ENCODE assay signal across 13 cellular contexts in genomic region chr2:84912984-84913383, GRCh38.
"Had no signal": no experiment of that assay in that cellular context is flagged by ENCODE, and none has a peak within 500 bp of the region (broad histone marks: within the 10 kb centered on the region; RNA-seq: fewer than 3 reads in every experiment).

No MANE protein-coding gene starts in this region.

- H3K27me3 ChIP-seq: gastrocnemius medialis, neural progenitor cell, ovary, right lobe of liver had no signal

- H3K4me3 ChIP-seq: coronary artery, gastrocnemius medialis, left ventricle myocardium inferior, lower lobe of right lung, neural progenitor cell, ovary, right lobe of liver had no signal

- H3K27ac ChIP-seq: coronary artery, gastrocnemius medialis, left ventricle myocardium inferior, lower lobe of right lung, neural progenitor cell, ovary, right lobe of liver had no signal

- DNase-seq: effector CD4-positive, alpha-beta T cell; gastrocnemius medialis; glutamatergic neuron; left ventricle myocardium inferior; lower lobe of right lung; nucleus accumbens; ovary; right lobe of liver; stimulated activated naive CD4-positive, alpha-beta T cell treated with Interleukin-2 at 50 U/mL for 16 hours; trophoblast cell had no signal

- H3K9me3 ChIP-seq: gastrocnemius medialis, left ventricle myocardium inferior, lower lobe of right lung, ovary, right lobe of liver had no signal

- H3K4me1 ChIP-seq: gastrocnemius medialis, left ventricle myocardium inferior, neural progenitor cell, right lobe of liver had no signal

- H3K36me3 ChIP-seq: gastrocnemius medialis, left ventricle myocardium inferior, lower lobe of right lung, neural progenitor cell, ovary, right lobe of liver had no signal

- ATAC-seq: gastrocnemius medialis; lower lobe of right lung; natural killer cell treated with Interleukin-12 subunit alpha and Interleukin-12 subunit beta and Interleukin-15 and Interleukin-18, amount 100 ng/mL, for 72 hours; right lobe of liver had no signal

- H3K9ac ChIP-seq: neural progenitor cell had no signal
